2 cellular contexts compared by ENCODE assay signal in genomic region chr6:36322591-36322990, GRCh38.
TF ChIP-seq lines count a peak whose summit lies in the region.

No MANE protein-coding gene starts in this region.

TF ChIP-seq in K562, 482 proteins besides CTCF, POLR2A, EP300 and RAD21:
- TF ChIP-seq DACH1 (IDR thresholded peaks at IDR 0.05; ENCODE audit: partially characterized antibody) (no peak), RBM25 (IDR thresholded peaks at IDR 0.05; ENCODE audit: low read depth, low read length, severe bottlenecking) (peak; percentile 34)

TF ChIP-seq in SK-N-SH, 30 proteins besides CTCF, POLR2A, EP300 and RAD21:
- TF ChIP-seq NFIC (IDR thresholded peaks at IDR 0.05; ENCODE audit: borderline replicate concordance), result no peak
- TF ChIP-seq RFX5 (IDR thresholded peaks at IDR 0.05; ENCODE audit: low read length), result no peak
